ENCODE assay signal across 1 cellular context in the genomic region with DNA sequence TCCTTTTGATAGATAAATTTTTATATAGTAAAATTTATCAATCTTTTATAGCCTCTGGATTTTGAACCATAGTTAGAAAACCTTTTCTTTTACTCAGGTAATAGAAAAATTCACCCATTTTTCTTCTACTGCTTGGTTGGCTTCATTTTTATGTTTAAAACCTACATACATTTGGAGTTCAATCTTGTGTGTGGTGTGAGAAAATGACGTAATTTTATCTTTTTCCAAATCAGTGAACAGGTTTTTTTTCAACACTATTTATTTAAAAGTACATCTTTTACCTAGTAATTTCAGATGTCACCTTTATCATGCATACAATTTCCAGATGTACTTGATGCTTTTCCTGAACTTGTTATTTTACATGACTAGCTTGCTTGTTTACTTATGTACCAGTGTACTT.
TF ChIP-seq lines count a peak whose summit lies in the region.

No MANE protein-coding gene starts in this region.

TF ChIP-seq in HepG2, 621 proteins besides CTCF, POLR2A, EP300 and RAD21 (continued from another document):
- TF ChIP-seq SRSF9 (IDR thresholded peaks at IDR 0.05; ENCODE audit: borderline replicate concordance, insufficient read depth, low read depth, low read length, poor library complexity, severe bottlenecking) = no peak
- no peak for TF ChIP-seq ZNF577 (CRISPR knock-in tag; IDR thresholded peaks at IDR 0.05; ENCODE audit: borderline replicate concordance, low read depth)
- no peak for TF ChIP-seq TSC22D2 (CRISPR knock-in tag; IDR thresholded peaks at IDR 0.05; ENCODE audit: borderline replicate concordance)
- peak; percentile 85 for TF ChIP-seq ATF7 (IDR thresholded peaks at IDR 0.05)
- TF ChIP-seq ATF7 (CRISPR knock-in tag; IDR thresholded peaks at IDR 0.05) = no peak
